1 cellular context compared by ENCODE assay signal in the genomic region with DNA sequence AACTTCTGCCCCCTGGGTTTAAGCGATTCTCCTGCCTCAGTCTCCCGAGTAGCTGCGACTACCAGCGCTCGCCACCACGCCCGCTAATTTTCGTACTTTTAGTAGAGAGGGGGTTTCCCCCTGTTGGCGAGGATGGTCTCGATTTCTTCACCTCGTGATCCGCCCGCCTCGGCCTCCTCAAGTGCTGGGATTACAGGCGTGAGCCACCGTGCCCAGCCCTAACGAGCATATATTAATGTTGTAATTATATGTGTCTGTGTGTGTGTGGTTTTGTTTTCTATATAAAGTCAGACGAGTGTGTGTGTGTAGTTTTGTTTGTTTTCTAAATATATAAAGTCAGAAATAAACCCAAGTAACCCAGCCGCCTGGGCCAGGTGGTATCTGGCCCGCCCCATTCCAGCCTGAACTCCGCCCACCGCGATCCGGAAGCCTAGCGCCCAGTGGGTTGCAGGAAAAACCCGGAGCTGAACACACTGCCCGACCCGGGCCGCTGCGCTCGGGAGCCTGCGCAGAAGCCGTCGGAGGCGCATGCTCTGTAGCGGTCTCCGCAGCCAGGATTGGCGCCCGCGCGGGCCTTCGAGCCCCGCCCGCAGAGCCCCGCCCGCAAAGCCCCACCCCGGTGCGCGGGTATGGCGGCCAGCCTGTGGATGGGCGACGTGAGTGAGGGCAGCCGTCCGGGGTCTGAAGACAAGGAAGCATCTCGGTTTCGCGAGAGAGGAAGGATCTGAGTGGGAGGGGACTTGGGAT.
TF ChIP-seq lines count a peak whose summit lies in the region.

A gene (plus strand): TSS at position 604 of the 747 bp plus-strand sequence. CDS start 26 bp downstream, at position 630.

TF ChIP-seq in A549, 52 proteins besides CTCF, POLR2A, EP300 and RAD21 (continued from another document):
- TF ChIP-seq, protein P1, sequence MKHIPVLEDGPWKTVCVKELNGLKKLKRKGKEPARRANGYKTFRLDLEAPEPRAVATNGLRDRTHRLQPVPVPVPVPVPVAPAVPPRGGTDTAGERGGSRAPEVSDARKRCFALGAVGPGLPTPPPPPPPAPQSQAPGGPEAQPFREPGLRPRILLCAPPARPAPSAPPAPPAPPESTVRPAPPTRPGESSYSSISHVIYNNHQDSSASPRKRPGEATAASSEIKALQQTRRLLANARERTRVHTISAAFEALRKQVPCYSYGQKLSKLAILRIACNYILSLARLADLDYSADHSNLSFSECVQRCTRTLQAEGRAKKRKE (CRISPR knock-in tag; IDR thresholded peaks at IDR 0.05; ENCODE audit: low read depth), result no peak
- TF ChIP-seq EHMT2 (IDR thresholded peaks at IDR 0.05; ENCODE audit: low read depth) (no peak), POLR2AphosphoS2 (conservative IDR thresholded peaks at IDR 0.05; ENCODE audit: low read length) (no peak), CHD2 (IDR thresholded peaks at IDR 0.05; ENCODE audit: low read length, partially characterized antibody) (no peak), PHF8 (IDR thresholded peaks at IDR 0.05; ENCODE audit: borderline replicate concordance, low read depth) (0 out of 2 replicates have a peak, but pooled peaks have one; percentile 69), FOXS1 (CRISPR knock-in tag; IDR thresholded peaks at IDR 0.05) (no peak), ZC3H11A (IDR thresholded peaks at IDR 0.05) (no peak), MAZ (IDR thresholded peaks at IDR 0.05; ENCODE audit: borderline replicate concordance, low read depth, low read length) (peak; percentile 98), CBX8 (IDR thresholded peaks at IDR 0.05) (no peak), JUNB (IDR thresholded peaks at IDR 0.05) (no peak), TFCP2L1 (CRISPR knock-in tag; IDR thresholded peaks at IDR 0.05) (no peak), GATA3 (IDR thresholded peaks at IDR 0.05; ENCODE audit: borderline replicate concordance) (no peak), TP53 (CRISPR knock-in tag; IDR thresholded peaks at IDR 0.05) (no peak), CEBPB (IDR thresholded peaks at IDR 0.05) (no peak), HEYL (CRISPR knock-in tag; IDR thresholded peaks at IDR 0.05) (no peak)
- TF ChIP-seq, protein P2, sequence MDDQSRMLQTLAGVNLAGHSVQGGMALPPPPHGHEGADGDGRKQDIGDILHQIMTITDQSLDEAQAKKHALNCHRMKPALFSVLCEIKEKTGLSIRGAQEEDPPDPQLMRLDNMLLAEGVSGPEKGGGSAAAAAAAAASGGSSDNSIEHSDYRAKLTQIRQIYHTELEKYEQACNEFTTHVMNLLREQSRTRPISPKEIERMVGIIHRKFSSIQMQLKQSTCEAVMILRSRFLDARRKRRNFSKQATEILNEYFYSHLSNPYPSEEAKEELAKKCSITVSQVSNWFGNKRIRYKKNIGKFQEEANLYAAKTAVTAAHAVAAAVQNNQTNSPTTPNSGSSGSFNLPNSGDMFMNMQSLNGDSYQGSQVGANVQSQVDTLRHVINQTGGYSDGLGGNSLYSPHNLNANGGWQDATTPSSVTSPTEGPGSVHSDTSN (IDR thresholded peaks at IDR 0.05), result no peak
